Comparison of ENCODE assay signal across 20 cellular contexts in genomic region chr10:75546004-75546403, GRCh38.
DNase-seq lines count a peak whose midpoint lies in the region; ATAC-seq, FAIRE-seq and TF ChIP-seq lines count a peak whose summit lies in the region.
"Had no signal": no experiment of that assay in that cellular context is flagged by ENCODE, and none has a peak within 500 bp of the region (broad histone marks: within the 10 kb centered on the region; RNA-seq: fewer than 3 reads in every experiment).

No MANE protein-coding gene starts in this region.

- H3K9me3 Mint-ChIP-seq in astrocyte (ENCODE audit: unreplicated experiment), result no peaks in the 10 kb centered on the region
- no peaks in the 10 kb centered on the region for H3K9me3 Mint-ChIP-seq in activated naive CD8-positive, alpha-beta T cell treated with anti-CD3 and anti-CD28 coated beads for 36 hours

- CTCF ChIA-PET in OCI-LY7 (lab: Charles Lee; ENCODE audit: unreplicated experiment), result no interaction called here

- H2AFZ ChIP-seq in astrocyte (ENCODE audit: low read depth, low read length) (no peak overlapping the region), OCI-LY7 (ENCODE audit: low read length) (no peak overlapping the region)

- no peak overlapping the region for H3K4me3 Mint-ChIP-seq in astrocyte (ENCODE audit: unreplicated experiment)
- H3K4me3 Mint-ChIP-seq in activated naive CD8-positive, alpha-beta T cell treated with anti-CD3 and anti-CD28 coated beads for 36 hours, result no peak overlapping the region

- no peaks in the 10 kb centered on the region for H3K9me3 ChIP-seq in cardiac muscle cell (ENCODE audit: low read depth)
- no peaks in the 10 kb centered on the region for H3K9me3 ChIP-seq in astrocyte (ENCODE audit: insufficient read depth, low read depth, low read length)
- no peaks in the 10 kb centered on the region for H3K9me3 ChIP-seq in OCI-LY7 (ENCODE audit: low read length)
- H3K9me3 ChIP-seq: BLaER1 treated with 17β-estradiol and CSF1 and Interleukin-3, amounts not matched to agents 10 nM and 100 nM had no signal

- H3K4me3 ChIP-seq in cardiac muscle cell (no peak overlapping the region), astrocyte (ENCODE audit: insufficient read depth, low read depth, low read length) (no peak overlapping the region), OCI-LY7 (ENCODE audit: low read depth, low read length, poor library complexity, severe bottlenecking) (no peak overlapping the region)
- H3K4me3 ChIP-seq: BLaER1 treated with 17β-estradiol and CSF1 and Interleukin-3, amounts not matched to agents 10 nM and 100 nM; MG63; SK-N-MC had no signal

- H3K4me2 ChIP-seq in astrocyte (ENCODE audit: low read length) (no peak overlapping the region), OCI-LY7 (ENCODE audit: low read length) (no peak overlapping the region)
- H3K4me2 ChIP-seq: BLaER1 treated with 17β-estradiol and CSF1 and Interleukin-3, amounts not matched to agents 10 nM and 100 nM had no signal

- H3K36me3 ChIP-seq in cardiac muscle cell (no peaks in the 10 kb centered on the region), astrocyte (ENCODE audit: insufficient read depth, low read length) (no peaks in the 10 kb centered on the region), OCI-LY7 (ENCODE audit: insufficient read depth, low read length) (no peaks in the 10 kb centered on the region)
- H3K36me3 ChIP-seq: BLaER1 treated with 17β-estradiol and CSF1 and Interleukin-3, amounts not matched to agents 10 nM and 100 nM; MG63 had no signal

- no peaks in the 10 kb centered on the region for H3K9me2 ChIP-seq in OCI-LY7 (ENCODE audit: insufficient read depth, low read length)

- H3K27me3 ChIP-seq in cardiac muscle cell, result no peaks in the 10 kb centered on the region
- H3K27me3 ChIP-seq in astrocyte (ENCODE audit: insufficient read depth, low read length), result no peaks in the 10 kb centered on the region
- H3K27me3 ChIP-seq: BLaER1 treated with 17β-estradiol and CSF1 and Interleukin-3, amounts not matched to agents 10 nM and 100 nM; MG63 had no signal

- BruUV-seq in OCI-LY7 (replicated peaks; lab: Mats Ljungman, UMichigan), result no TSS peak

- peak overlapping the region; percentile 94 for H3K27ac Mint-ChIP-seq in astrocyte (ENCODE audit: unreplicated experiment)
- H3K27ac Mint-ChIP-seq in activated naive CD8-positive, alpha-beta T cell treated with anti-CD3 and anti-CD28 coated beads for 36 hours, result no peak overlapping the region

- peak; percentile 26 for ATAC-seq in left lobe of liver
- ATAC-seq: PC-3 had no signal

- H3K36me3 Mint-ChIP-seq in astrocyte (ENCODE audit: low read depth, unreplicated experiment), result no peaks in the 10 kb centered on the region
- no peaks in the 10 kb centered on the region for H3K36me3 Mint-ChIP-seq in activated naive CD8-positive, alpha-beta T cell treated with anti-CD3 and anti-CD28 coated beads for 36 hours

- no peak for FAIRE-seq in astrocyte (lab: Jason Lieb, UNC)
- FAIRE-seq: A204.1, GM12892 had no signal

- no peaks in the 10 kb centered on the region for H3K79me2 ChIP-seq in astrocyte (ENCODE audit: insufficient read depth, low read length)
- H3K79me2 ChIP-seq in OCI-LY7 (ENCODE audit: insufficient read depth, low read depth, low read length), result no peaks in the 10 kb centered on the region

- POLR2A ChIA-PET in OCI-LY7 (lab: Charles Lee), result interaction anchor here (0.6 kb wide), 1 partner anchor 229 kb away, joined by 3 read pairs; no protein-coding TSS in a partner anchor

- no peak overlapping the region for H3K27ac ChIP-seq in cardiac muscle cell
- no peak overlapping the region for H3K27ac ChIP-seq in astrocyte (ENCODE audit: low read depth, low read length)
- no peak overlapping the region for H3K27ac ChIP-seq in OCI-LY7 (ENCODE audit: low read depth, low read length, poor library complexity, severe bottlenecking)
- H3K27ac ChIP-seq: BLaER1 treated with 17β-estradiol and CSF1 and Interleukin-3, amounts not matched to agents 10 nM and 100 nM; SK-N-MC had no signal

- DNase-seq in cardiac muscle cell (ENCODE audit: low read depth in 1 of 2, low spot score in 1 of 2), result peak; percentile 3 to 28
- DNase-seq in cardiac septum (ENCODE audit: low spot score), result no peak
- DNase-seq in astrocyte (ENCODE audit: low read depth), result no peak
- no peak for DNase-seq in left lobe of liver (ENCODE audit: low spot score)
- no peak for DNase-seq in activated naive CD8-positive, alpha-beta T cell treated with anti-CD3 and anti-CD28 coated beads for 36 hours
- no peak for DNase-seq in middle frontal gyrus (ENCODE audit: extremely low spot score, low spot score)
- no peak for DNase-seq in OCI-LY7 (ENCODE audit: low spot score)
- DNase-seq: DND-41, GDM1, GOT3, MG63, NCI-H1092 treated with DMSO at 0.1 percent for 48 hours, NCI-H1694, NCI-H226, NCI-H526, PC-3 had no signal

- intact Hi-C loops in cardiac septum (cut with DNase I), result no loop called here
- intact Hi-C loops in OCI-LY7 (cut with micrococcal nuclease; ENCODE audit: unreplicated experiment), result no loop called here

- no peak overlapping the region for H3K9ac ChIP-seq in astrocyte (ENCODE audit: low read length)
- H3K9ac ChIP-seq: BLaER1 treated with 17β-estradiol and CSF1 and Interleukin-3, amounts not matched to agents 10 nM and 100 nM had no signal

- TF ChIP-seq CTCF in cardiac muscle cell (IDR thresholded peaks at IDR 0.05; ENCODE audit: low read depth, low read length), result no peak
- no peak for TF ChIP-seq CTCF in astrocyte (IDR thresholded peaks at IDR 0.05; ENCODE audit: insufficient read depth, low read depth, low read length)
- no peak for TF ChIP-seq CTCF in OCI-LY7 (conservative IDR thresholded peaks at IDR 0.05; ENCODE audit: low read length)

- peaks cover 60% of the 10 kb centered on the region for H3K4me1 Mint-ChIP-seq in astrocyte (ENCODE audit: low read depth, unreplicated experiment)
- H3K4me1 Mint-ChIP-seq in activated naive CD8-positive, alpha-beta T cell treated with anti-CD3 and anti-CD28 coated beads for 36 hours, result no peaks in the 10 kb centered on the region

- H4K20me1 ChIP-seq in astrocyte (ENCODE audit: insufficient read depth, low read length) (no peaks in the 10 kb centered on the region), OCI-LY7 (ENCODE audit: insufficient read depth, low read length) (no peaks in the 10 kb centered on the region)
- H4K20me1 ChIP-seq: BLaER1 treated with 17β-estradiol and CSF1 and Interleukin-3, amounts not matched to agents 10 nM and 100 nM had no signal

- peaks cover 8% of the 10 kb centered on the region for H3K4me1 ChIP-seq in cardiac muscle cell (ENCODE audit: low read depth)
- H3K4me1 ChIP-seq in astrocyte (ENCODE audit: insufficient read depth, low read length), result peaks cover 17% of the 10 kb centered on the region
- H3K4me1 ChIP-seq in OCI-LY7 (ENCODE audit: insufficient read depth, low read length, poor library complexity, severe bottlenecking), result no peaks in the 10 kb centered on the region

- no peaks in the 10 kb centered on the region for H3K27me3 Mint-ChIP-seq in astrocyte (ENCODE audit: low read depth, unreplicated experiment)
- H3K27me3 Mint-ChIP-seq in activated naive CD8-positive, alpha-beta T cell treated with anti-CD3 and anti-CD28 coated beads for 36 hours, result peaks cover 19% of the 10 kb centered on the region

Comparison
In these comparisons a context has a peak if more than half of its experiments do, and no peak if none do; other contexts are left out.
1. DNase-seq: peak in cardiac muscle cell (2 of 2); none in cardiac septum (single experiment), astrocyte (single experiment), left lobe of liver (single experiment), activated naive CD8-positive, alpha-beta T cell treated with anti-CD3 and anti-CD28 coated beads for 36 hours (single experiment), middle frontal gyrus (single experiment) and OCI-LY7 (single experiment).